ENCODE assay signal across 19 cellular contexts in genomic region chrX:82029571-82030218, GRCh38.
"Had no signal": no experiment of that assay in that cellular context is flagged by ENCODE, and none has a peak within 500 bp of the region (broad histone marks: within the 10 kb centered on the region; RNA-seq: fewer than 3 reads in every experiment).

No MANE protein-coding gene starts in this region.

- DNase-seq: dermis blood vessel endothelial cell; dorsolateral prefrontal cortex; effector CD4-positive, alpha-beta T cell; effector memory CD4-positive, alpha-beta T cell; foreskin keratinocyte; glutamatergic neuron; head of caudate nucleus; heart right ventricle; hippocampal formation; left cardiac atrium; left ventricle myocardium inferior; lower lobe of right lung; mesenchymal stem cell; mucosa of descending colon; naive B cell; naive thymus-derived CD8-positive, alpha-beta T cell had no signal

- H3K4me1 ChIP-seq: esophagus muscularis mucosa, foreskin keratinocyte, heart right ventricle, left ventricle myocardium inferior, lower lobe of right lung had no signal

- H3K27ac Mint-ChIP-seq: mesothelial cell of epicardium; naive B cell; naive thymus-derived CD8-positive, alpha-beta T cell had no signal

- ATAC-seq: foreskin keratinocyte; heart right ventricle; left cardiac atrium; lower lobe of right lung; mucosa of descending colon; naive thymus-derived CD8-positive, alpha-beta T cell had no signal

- H3K4me3 ChIP-seq: coronary artery, dorsolateral prefrontal cortex, esophagus muscularis mucosa, heart right ventricle, left ventricle myocardium inferior, lower lobe of right lung, mucosa of descending colon had no signal

- H3K36me3 Mint-ChIP-seq: mesothelial cell of epicardium, naive B cell had no signal

- H3K9me3 ChIP-seq: lower lobe of right lung, mucosa of descending colon had no signal

- H3K27ac ChIP-seq: coronary artery, dorsolateral prefrontal cortex, esophagus muscularis mucosa, foreskin keratinocyte, heart right ventricle, left ventricle myocardium inferior, lower lobe of right lung had no signal

- H3K4me3 Mint-ChIP-seq: mesothelial cell of epicardium; naive B cell; naive thymus-derived CD8-positive, alpha-beta T cell had no signal

- H3K27me3 ChIP-seq: esophagus muscularis mucosa, foreskin keratinocyte, heart right ventricle had no signal

- H3K27me3 Mint-ChIP-seq: naive B cell; naive thymus-derived CD8-positive, alpha-beta T cell had no signal

- H3K4me1 Mint-ChIP-seq: mesothelial cell of epicardium; naive B cell; naive thymus-derived CD8-positive, alpha-beta T cell had no signal

- H3K36me3 ChIP-seq: esophagus muscularis mucosa, heart right ventricle, left ventricle myocardium inferior, lower lobe of right lung had no signal
